Comparison of ENCODE assay signal across 16 cellular contexts in genomic region chr11:2409026-2409553, GRCh38. TPM values are rescaled to one million over a fixed set of nuclear protein-coding genes. Genes with fewer than 3 reads are reported as not detected.
"Had no signal": no experiment of that assay in that cellular context is flagged by ENCODE, and none has a peak within 500 bp of the region (broad histone marks: within the 10 kb centered on the region; RNA-seq: fewer than 3 reads in every experiment).

No MANE protein-coding gene starts in this region.

- H3K4me1 ChIP-seq: adrenal gland, left ventricle myocardium inferior, parathyroid adenoma had no signal

- H2AFZ ChIP-seq: parathyroid adenoma had no signal

- H3K27ac ChIP-seq: left ventricle myocardium inferior, parathyroid adenoma had no signal

- H3K36me3 ChIP-seq: left ventricle myocardium inferior had no signal

- ATAC-seq: esophagus mucosa; stimulated activated naive CD8-positive, alpha-beta T cell treated with anti-CD3 and anti-CD28 coated beads, Interleukin-15, Interleukin-2, amounts not matched to agents 100 U/mL and 50 U/mL, for 24 hours; WTC11 had no signal

- H3K4me3 ChIP-seq: adrenal gland, left ventricle myocardium inferior had no signal

- DNase-seq: activated CD4-positive, alpha-beta memory T cell treated with anti-CD3 and anti-CD28 coated beads, Interleukin-2, amount 10 ng/mL, durations not matched to agents 7 days and 5 days; activated CD4-positive, alpha-beta T cell treated with anti-CD3 and anti-CD28 coated beads for 4 hours; activated effector memory CD4-positive, alpha-beta T cell treated with Interleukin-2 at 50 U/mL for 16 hours; activated T-cell treated with anti-CD3 and anti-CD28 coated beads, Interleukin-2, amount 50 U/mL, for 24 hours; adrenal gland; hippocampal formation; left ventricle myocardium inferior; stimulated activated CD4-positive, alpha-beta T cell treated with anti-CD3 and anti-CD28 coated beads, Interleukin-4, amount 100 ng/mL, for 24 hours; stimulated activated naive CD8-positive, alpha-beta T cell treated with anti-CD3 and anti-CD28 coated beads, Interleukin-15, Interleukin-2, amounts not matched to agents 100 U/mL and 50 U/mL, for 24 hours; T-helper 2 cell; trophoblast cell had no signal

- H3K9me3 ChIP-seq: adrenal gland, left ventricle myocardium inferior had no signal

- H3K79me2 ChIP-seq: parathyroid adenoma had no signal

RNA-seq across cellular contexts. Expression of gene TRPM5, which starts 35.2 kb away (rescaled TPM):
- total RNA-seq: activated CD4-positive, alpha-beta memory T cell treated with anti-CD3 and anti-CD28 coated beads, Interleukin-2, amount 10 ng/mL, durations not matched to agents 7 days and 5 days; cardiac septum; esophagus mucosa; left ventricle myocardium inferior had no signal
- polyA plus RNA-seq: keratinocyte had no signal

RNA-seq across cellular contexts. Expression of gene KCNQ1, which starts 35.7 kb away (rescaled TPM):
- polyA plus RNA-seq: keratinocyte had no signal
